Comparison of ENCODE assay signal across 9 cellular contexts in the genomic region with DNA sequence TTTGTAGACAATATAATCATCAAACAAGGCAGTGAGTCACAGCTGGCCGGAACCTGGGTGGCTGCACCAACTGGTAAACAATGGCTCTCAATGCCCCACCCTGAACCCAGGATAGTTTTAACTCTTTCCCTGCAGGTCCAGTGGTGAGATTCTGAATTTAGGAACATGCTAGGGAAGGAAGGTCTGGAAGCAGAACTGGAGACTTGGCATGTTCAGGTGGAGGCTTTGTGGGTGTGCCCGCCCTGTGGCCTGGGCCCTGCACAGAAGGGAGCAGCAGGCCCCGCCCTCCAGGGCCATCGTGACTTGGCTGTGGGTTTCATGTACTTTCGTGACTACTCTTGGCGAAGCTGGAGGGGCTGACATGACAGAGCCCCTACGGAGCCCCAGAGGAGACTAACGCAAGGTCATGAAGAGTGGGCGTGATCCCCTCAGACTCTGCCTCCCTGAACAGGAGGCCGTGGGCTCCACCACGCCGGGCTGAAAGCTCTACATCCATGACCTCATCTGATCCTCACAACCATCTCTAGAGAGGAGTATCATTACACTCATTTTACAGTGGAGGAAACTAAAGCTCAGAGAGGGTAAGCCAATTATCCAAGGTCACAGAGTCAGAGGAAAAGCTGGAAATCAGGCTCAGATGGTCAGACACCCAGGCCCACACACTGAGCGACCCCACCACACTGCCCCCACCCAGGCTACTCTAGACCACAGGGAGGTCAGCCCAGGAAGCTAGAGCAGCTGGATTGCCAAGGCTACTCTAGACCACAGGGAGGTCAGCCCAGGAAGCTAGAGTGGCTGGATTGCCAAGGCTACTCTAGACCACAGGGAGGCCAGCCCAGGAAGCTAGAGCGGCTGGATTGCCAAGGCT. TPM values are rescaled to one million over a fixed set of nuclear protein-coding genes. Genes with fewer than 3 reads are reported as not detected.
A peak's percentile ranks its signal among the peaks of the same experiment; 100 is the strongest.
DNase-seq lines count a peak whose midpoint lies in the region; ATAC-seq and TF ChIP-seq lines count a peak whose summit lies in the region.
"Had no signal": no experiment of that assay in that cellular context is flagged by ENCODE, and none has a peak within 500 bp of the region (broad histone marks: within the 10 kb centered on the region; RNA-seq: fewer than 3 reads in every experiment).

No MANE protein-coding gene starts in this region.

- POLR2A ChIA-PET in HEK293T (lab: Yijun Ruan, JAX): no interaction called here

- H3K36me3 ChIP-seq in breast epithelium (no peaks in the 10 kb centered on the region), left lung (peaks cover 0 to 88% of the 10 kb centered on the region in 2 donors), upper lobe of left lung (peaks cover 13 to 76% (median 60%) of the 10 kb centered on the region in 4 donors)

- 46 to 62% methylated on average over 1 to 13 of the region's 14 CpGs for WGBS in upper lobe of left lung, 2 donors

- no peaks in the 10 kb centered on the region for H3K27me3 Mint-ChIP-seq in activated CD8-positive, alpha-beta memory T cell treated with anti-CD3 and anti-CD28 coated beads, Interleukin-2, amount 10 ng/mL, durations not matched to agents 7 days and 5 days
- H3K27me3 Mint-ChIP-seq: IgD-negative memory B cell had no signal

- TF ChIP-seq EP300 in upper lobe of left lung (IDR thresholded peaks at IDR 0.05): peak in 2 of 4 donors; percentile 83 to 84

- H3K4me1 ChIP-seq in breast epithelium: peaks cover 11 to 23% of the 10 kb centered on the region in 2 donors
- peaks cover 8 to 29% of the 10 kb centered on the region in 2 donors for H3K4me1 ChIP-seq in left lung
- peaks cover 38 to 52% (median 42%) of the 10 kb centered on the region in 4 donors for H3K4me1 ChIP-seq in upper lobe of left lung

- H3K36me3 Mint-ChIP-seq in activated CD8-positive, alpha-beta memory T cell treated with anti-CD3 and anti-CD28 coated beads, Interleukin-2, amount 10 ng/mL, durations not matched to agents 7 days and 5 days: peaks cover 1% of the 10 kb centered on the region

- CTCF ChIA-PET in activated CD8-positive, alpha-beta memory T cell treated with anti-CD3 and anti-CD28 coated beads, Interleukin-2, amount 10 ng/mL, durations not matched to agents 7 days and 5 days (lab: Charles Lee): interaction anchor here (0.7 to 4.7 kb wide), 7 partner anchors 24 to 177 kb away, joined by 3 to 27 read pairs (median 4); a partner anchor contains a TSS
- CTCF ChIA-PET in HEK293T (lab: Yijun Ruan, JAX): interaction anchor here (0.7 to 1.2 kb wide), 6 partner anchors 13 to 196 kb away, joined by 3 to 4 read pairs (median 4); no protein-coding TSS in a partner anchor

- H3K9me3 ChIP-seq in breast epithelium (no peaks in the 10 kb centered on the region), left lung (no peaks in the 10 kb centered on the region), upper lobe of left lung (no peaks in the 10 kb centered on the region)

- peak overlapping the region; percentile 96 to 99 for H3K27ac ChIP-seq in breast epithelium
- H3K27ac ChIP-seq in left lung: peak overlapping the region; percentile 63 to 78
- H3K27ac ChIP-seq in upper lobe of left lung: peak overlapping the region; percentile 80 to 92 (median 86)

- no peaks in the 10 kb centered on the region for H3K9me3 Mint-ChIP-seq in activated CD8-positive, alpha-beta memory T cell treated with anti-CD3 and anti-CD28 coated beads, Interleukin-2, amount 10 ng/mL, durations not matched to agents 7 days and 5 days (ENCODE audit: low read depth)
- H3K9me3 Mint-ChIP-seq: IgD-negative memory B cell had no signal

- H3K4me3 ChIP-seq in breast epithelium (peak overlapping the region in 1 of 3 donors; percentile 19), left lung (no peak overlapping the region), upper lobe of left lung (no peak overlapping the region)

- intact Hi-C loops in breast epithelium (cut with DNase I; ENCODE audit: low total_unique reads): no loop called here
- intact Hi-C loops in left lung (cut with DNase I): no loop called here

- TF ChIP-seq CTCF in breast epithelium (IDR thresholded peaks at IDR 0.05): no peak
- TF ChIP-seq CTCF in left lung (IDR thresholded peaks at IDR 0.05): no peak
- no peak for TF ChIP-seq CTCF in upper lobe of left lung (IDR thresholded peaks at IDR 0.05)

- DNase-seq in activated CD8-positive, alpha-beta memory T cell treated with anti-CD3 and anti-CD28 coated beads, Interleukin-2, amount 10 ng/mL, durations not matched to agents 7 days and 5 days: no peak
- DNase-seq in activated CD8-positive, alpha-beta memory T cell treated with anti-CD3 and anti-CD28 coated beads, Interleukin-2, amount 50 U/mL, for 48 hours: no peak
- DNase-seq in breast epithelium (ENCODE audit: low spot score in 2 of 2) (peak; percentile 67 to 78), left lung (no peak), upper lobe of left lung (peak in 1 of 2 donors; percentile 62), HEK293T (ENCODE audit: extremely low spot score) (no peak)
- DNase-seq in activated CD4-positive, CD25-positive, alpha-beta regulatory T cell treated with anti-CD3 and anti-CD28 coated beads, Interleukin-2, amount 50 U/mL, for 72 hours: no peak

- peaks cover 17% of the 10 kb centered on the region for H3K4me1 Mint-ChIP-seq in activated CD8-positive, alpha-beta memory T cell treated with anti-CD3 and anti-CD28 coated beads, Interleukin-2, amount 10 ng/mL, durations not matched to agents 7 days and 5 days

- H3K27ac Mint-ChIP-seq in activated CD8-positive, alpha-beta memory T cell treated with anti-CD3 and anti-CD28 coated beads, Interleukin-2, amount 10 ng/mL, durations not matched to agents 7 days and 5 days: peak overlapping the region; percentile 11

- H3K27me3 ChIP-seq in breast epithelium: peaks cover 0 to 3% of the 10 kb centered on the region in 2 donors
- no peaks in the 10 kb centered on the region for H3K27me3 ChIP-seq in left lung
- H3K27me3 ChIP-seq in upper lobe of left lung: no peaks in the 10 kb centered on the region

- no peak for TF ChIP-seq POLR2A in breast epithelium (IDR thresholded peaks at IDR 0.05)
- peak in 1 of 4 donors; percentile 29 for TF ChIP-seq POLR2A in upper lobe of left lung (IDR thresholded peaks at IDR 0.05)

- no peak for ATAC-seq in activated CD8-positive, alpha-beta memory T cell treated with anti-CD3 and anti-CD28 coated beads, Interleukin-2, amount 10 ng/mL, durations not matched to agents 7 days and 5 days
- ATAC-seq in left lung (peak; percentile 70), upper lobe of left lung (ENCODE audit: low FRiP score in 2 of 2) (peak in 1 of 2 donors; percentile 83), HG02981 (IDR thresholded peaks at IDR 0.05; ENCODE audit: unreplicated experiment) (no peak)

- no peak overlapping the region for H3K4me3 Mint-ChIP-seq in activated CD8-positive, alpha-beta memory T cell treated with anti-CD3 and anti-CD28 coated beads, Interleukin-2, amount 10 ng/mL, durations not matched to agents 7 days and 5 days

TF ChIP-seq in HEK293T, 16 proteins besides CTCF, POLR2A, EP300 and RAD21:
- no peak for TF ChIP-seq NFRKB (IDR thresholded peaks at IDR 0.05)
- TF ChIP-seq ARNT (IDR thresholded peaks at IDR 0.05): no peak
TF ChIP-seq in HEK293T: peak in this region for 0.

RNA-seq across cellular contexts. Expression of a gene that starts 27.3 kb away (rescaled TPM):
- total RNA-seq in activated CD8-positive, alpha-beta memory T cell treated with anti-CD3 and anti-CD28 coated beads, Interleukin-2, amount 10 ng/mL, durations not matched to agents 7 days and 5 days: 1 to 10 TPM; 6.6 to 7.8 TPM
- total RNA-seq in breast epithelium: 100 to 1,000 TPM in 1 of 3 donors, 10 to 100 TPM in 2; 37.3 to 126 (median 85.5) TPM
- total RNA-seq in left lung: 10 to 100 TPM; 12.1 to 17.1 TPM
- total RNA-seq in upper lobe of left lung: 10 to 100 TPM; 25.1 to 75.7 (median 44.5) TPM

RNA-seq across cellular contexts. Expression of a gene that starts 43.7 kb away (rescaled TPM):
- 10 to 100 TPM; 29.8 to 35.5 TPM for total RNA-seq in activated CD8-positive, alpha-beta memory T cell treated with anti-CD3 and anti-CD28 coated beads, Interleukin-2, amount 10 ng/mL, durations not matched to agents 7 days and 5 days
- total RNA-seq in breast epithelium (10 to 100 TPM; 30.6 to 49.5 (median 42.4) TPM), left lung (10 to 100 TPM; 84.5 to 98.3 TPM), upper lobe of left lung (100 to 1,000 TPM in 1 of 6 donors, 10 to 100 TPM in 5; 47.5 to 141 (median 72.1) TPM)

RNA-seq across cellular contexts. Expression of a gene that starts 47.5 kb away (rescaled TPM):
- total RNA-seq in activated CD8-positive, alpha-beta memory T cell treated with anti-CD3 and anti-CD28 coated beads, Interleukin-2, amount 10 ng/mL, durations not matched to agents 7 days and 5 days: 10 to 100 TPM; 41.1 to 71.4 TPM
- total RNA-seq in breast epithelium (10 to 100 TPM; 41.1 to 68.1 (median 59.3) TPM), left lung (10 to 100 TPM; 30.9 to 39.0 TPM), upper lobe of left lung (100 to 1,000 TPM in 1 of 6 donors, 10 to 100 TPM in 5; 21.1 to 295 (median 47.5) TPM)

Comparison
In these comparisons a context has a peak if more than half of its experiments do, and no peak if none do; other contexts are left out.
1. DNase-seq: peak in breast epithelium (2 of 2); none in activated CD8-positive, alpha-beta memory T cell treated with anti-CD3 and anti-CD28 coated beads, Interleukin-2, amount 10 ng/mL, durations not matched to agents 7 days and 5 days (single experiment), activated CD8-positive, alpha-beta memory T cell treated with anti-CD3 and anti-CD28 coated beads, Interleukin-2, amount 50 U/mL, for 48 hours (single experiment), left lung (0 of 2), HEK293T (single experiment) and activated CD4-positive, CD25-positive, alpha-beta regulatory T cell treated with anti-CD3 and anti-CD28 coated beads, Interleukin-2, amount 50 U/mL, for 72 hours (single experiment).
2. Peak in every context shown above with its lines, with median percentiles within 50 percentile points of each other: H3K27ac ChIP-seq.